15 cellular contexts compared by ENCODE assay signal in the genomic region with DNA sequence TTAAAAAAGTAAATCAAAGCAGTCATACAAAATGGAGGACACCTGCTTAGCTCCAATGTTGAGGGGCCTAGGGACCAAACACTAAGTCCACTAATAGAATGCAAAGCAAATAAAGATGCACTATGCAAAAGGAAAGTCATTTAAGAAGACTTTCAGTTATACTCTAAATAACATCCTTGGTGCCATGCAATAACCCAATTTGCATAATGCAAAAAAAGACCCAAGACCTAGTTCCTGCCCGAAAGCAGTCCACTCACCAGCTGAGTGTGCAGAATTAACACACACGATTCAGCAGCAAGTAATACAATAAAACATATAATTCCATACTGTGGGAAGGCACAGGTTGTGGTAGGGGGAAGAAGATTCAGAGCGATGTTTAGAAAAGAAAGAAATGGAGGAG.
DNase-seq lines count a peak whose midpoint lies in the region; ATAC-seq and TF ChIP-seq lines count a peak whose summit lies in the region.
"Had no signal": no experiment of that assay in that cellular context is flagged by ENCODE, and none has a peak within 500 bp of the region (broad histone marks: within the 10 kb centered on the region; RNA-seq: fewer than 3 reads in every experiment).

No MANE protein-coding gene starts in this region.

- CTCF ChIA-PET in activated CD8-positive, alpha-beta T cell treated with anti-CD3 and anti-CD28 coated beads, Interleukin-2, amount 10 ng/mL, durations not matched to agents 7 days and 5 days (lab: Charles Lee): interaction anchor here (1.3 kb wide), 2 partner anchors 9 to 272 kb away, joined by 3 to 4 read pairs; no protein-coding TSS in a partner anchor

- H3K4me3 ChIP-seq in sigmoid colon (no peak overlapping the region), dorsolateral prefrontal cortex (no peak overlapping the region)
- H3K4me3 ChIP-seq: MG63, skin epidermis had no signal

- intact Hi-C loops in sigmoid colon (cut with DNase I) (no loop called here), dorsolateral prefrontal cortex (cut with DNase I) (loop anchor here in 1 of 2 donors (5.0 kb wide), 1 partner anchor 42 kb away; no protein-coding TSS in a partner anchor)

- H3K4me1 ChIP-seq in sigmoid colon: peaks cover 0 to 71% (median 63%) of the 10 kb centered on the region in 4 donors

- no peak overlapping the region for H3K4me3 Mint-ChIP-seq in T-helper 2 cell treated with Interferon-gamma antibody and Interleukin-4, amounts not matched to agents 5 μg/mL and 100 μg/mL, for 36 hours
- H3K4me3 Mint-ChIP-seq in activated CD8-positive, alpha-beta T cell treated with anti-CD3 and anti-CD28 coated beads, Interleukin-2, amount 10 ng/mL, durations not matched to agents 7 days and 5 days: no peak overlapping the region
- H3K4me3 Mint-ChIP-seq: dendritic cell treated with granulocyte-macrophage colony-stimulating factor and Interleukin-4, amounts not matched to agents 40 ng/mL and 50 ng/mL, for 4 days; stimulated activated naive CD8-positive, alpha-beta T cell treated with anti-CD3 and anti-CD28 coated beads, Interleukin-15, amount 100 ng/mL, for 72 hours had no signal

- POLR2A ChIA-PET in activated CD8-positive, alpha-beta T cell treated with anti-CD3 and anti-CD28 coated beads, Interleukin-2, amount 10 ng/mL, durations not matched to agents 7 days and 5 days (lab: Charles Lee): no interaction called here

- H3K27me3 ChIP-seq in sigmoid colon: no peaks in the 10 kb centered on the region
- H3K27me3 ChIP-seq in dorsolateral prefrontal cortex: peaks cover 0 to 3% (median 0%) of the 10 kb centered on the region in 45 donors
- H3K27me3 ChIP-seq: MG63 had no signal

- no peak for TF ChIP-seq EP300 in sigmoid colon (IDR thresholded peaks at IDR 0.05)

- H3K4me1 Mint-ChIP-seq in T-helper 2 cell treated with Interferon-gamma antibody and Interleukin-4, amounts not matched to agents 5 μg/mL and 100 μg/mL, for 36 hours (ENCODE audit: low read depth): peaks cover 2% of the 10 kb centered on the region
- H3K4me1 Mint-ChIP-seq in activated CD8-positive, alpha-beta T cell treated with anti-CD3 and anti-CD28 coated beads, Interleukin-2, amount 10 ng/mL, durations not matched to agents 7 days and 5 days (ENCODE audit: low read depth): no peaks in the 10 kb centered on the region
- H3K4me1 Mint-ChIP-seq: stimulated activated naive CD8-positive, alpha-beta T cell treated with anti-CD3 and anti-CD28 coated beads, Interleukin-15, amount 100 ng/mL, for 72 hours had no signal

- H3K27ac Mint-ChIP-seq in T-helper 2 cell treated with Interferon-gamma antibody and Interleukin-4, amounts not matched to agents 5 μg/mL and 100 μg/mL, for 36 hours: no peak overlapping the region
- no peak overlapping the region for H3K27ac Mint-ChIP-seq in activated CD8-positive, alpha-beta T cell treated with anti-CD3 and anti-CD28 coated beads, Interleukin-2, amount 10 ng/mL, durations not matched to agents 7 days and 5 days
- H3K27ac Mint-ChIP-seq: activated T-helper 2 cell treated with anti-CD3 and anti-CD28 coated beads, Interferon-gamma antibody, Interleukin-2, Interleukin-4, amounts not matched to agents 10 μg/mL and 5 μg/mL and 100 μg/mL, durations not matched to agents 14 hours and 24 hours and 36 hours; dendritic cell treated with granulocyte-macrophage colony-stimulating factor and Interleukin-4, amounts not matched to agents 40 ng/mL and 50 ng/mL, for 4 days; stimulated activated naive CD8-positive, alpha-beta T cell treated with anti-CD3 and anti-CD28 coated beads, Interleukin-15, amount 100 ng/mL, for 72 hours had no signal

- DNase-seq in NAMALWA (ENCODE audit: low spot score): peak; percentile 41
- DNase-seq in sigmoid colon: no peak
- no peak for DNase-seq in NCI-H1436 treated with DMSO at 0.1 percent for 48 hours (lab: John Stamatoyannopoulos, UW)
- no peak for DNase-seq in dorsolateral prefrontal cortex
- no peak for DNase-seq in T-helper 2 cell treated with Interferon-gamma antibody and Interleukin-4, amounts not matched to agents 5 μg/mL and 100 μg/mL, for 36 hours (ENCODE audit: low spot score)
- DNase-seq in activated CD8-positive, alpha-beta T cell treated with anti-CD3 and anti-CD28 coated beads, Interleukin-2, amount 10 ng/mL, durations not matched to agents 7 days and 5 days: no peak
- DNase-seq: activated CD4-positive, alpha-beta T cell treated with anti-CD3 and anti-CD28 coated beads, Interleukin-2, amount 50 U/mL, for 48 hours; mammary epithelial cell; stimulated activated naive CD8-positive, alpha-beta T cell treated with anti-CD3 and anti-CD28 coated beads, Interleukin-15, amount 100 ng/mL, for 72 hours had no signal

- TF ChIP-seq POLR2A in sigmoid colon (IDR thresholded peaks at IDR 0.05): no peak

- H3K27me3 Mint-ChIP-seq in T-helper 2 cell treated with Interferon-gamma antibody and Interleukin-4, amounts not matched to agents 5 μg/mL and 100 μg/mL, for 36 hours (ENCODE audit: low read depth): no peaks in the 10 kb centered on the region
- H3K27me3 Mint-ChIP-seq in activated CD8-positive, alpha-beta T cell treated with anti-CD3 and anti-CD28 coated beads, Interleukin-2, amount 10 ng/mL, durations not matched to agents 7 days and 5 days (ENCODE audit: low read depth): peaks cover 2% of the 10 kb centered on the region
- H3K27me3 Mint-ChIP-seq: dendritic cell treated with granulocyte-macrophage colony-stimulating factor and Interleukin-4, amounts not matched to agents 40 ng/mL and 50 ng/mL, for 4 days; stimulated activated naive CD8-positive, alpha-beta T cell treated with anti-CD3 and anti-CD28 coated beads, Interleukin-15, amount 100 ng/mL, for 72 hours had no signal

- no peaks in the 10 kb centered on the region for H3K9me3 Mint-ChIP-seq in T-helper 2 cell treated with Interferon-gamma antibody and Interleukin-4, amounts not matched to agents 5 μg/mL and 100 μg/mL, for 36 hours
- no peaks in the 10 kb centered on the region for H3K9me3 Mint-ChIP-seq in activated CD8-positive, alpha-beta T cell treated with anti-CD3 and anti-CD28 coated beads, Interleukin-2, amount 10 ng/mL, durations not matched to agents 7 days and 5 days (ENCODE audit: insufficient read depth)
- H3K9me3 Mint-ChIP-seq: activated T-helper 2 cell treated with anti-CD3 and anti-CD28 coated beads, Interferon-gamma antibody, Interleukin-2, Interleukin-4, amounts not matched to agents 10 μg/mL and 5 μg/mL and 100 μg/mL, durations not matched to agents 14 hours and 24 hours and 36 hours; dendritic cell treated with granulocyte-macrophage colony-stimulating factor and Interleukin-4, amounts not matched to agents 40 ng/mL and 50 ng/mL, for 4 days had no signal

- peaks cover 0 to 5% (median 0%) of the 10 kb centered on the region in 4 donors for H3K36me3 ChIP-seq in sigmoid colon
- H3K36me3 ChIP-seq: MG63 had no signal

- TF ChIP-seq CTCF in sigmoid colon (IDR thresholded peaks at IDR 0.05) (no peak), dorsolateral prefrontal cortex (IDR thresholded peaks at IDR 0.05 in 54 of 56, conservative IDR thresholded peaks at IDR 0.05 in 2 of 56; ENCODE audit: low read depth in 1 of 56, partially characterized antibody in 56 of 56) (no peak)

- peaks cover 3% of the 10 kb centered on the region for H3K36me3 Mint-ChIP-seq in T-helper 2 cell treated with Interferon-gamma antibody and Interleukin-4, amounts not matched to agents 5 μg/mL and 100 μg/mL, for 36 hours (ENCODE audit: low read depth)
- no peaks in the 10 kb centered on the region for H3K36me3 Mint-ChIP-seq in activated CD8-positive, alpha-beta T cell treated with anti-CD3 and anti-CD28 coated beads, Interleukin-2, amount 10 ng/mL, durations not matched to agents 7 days and 5 days (ENCODE audit: low read depth)

- WGBS in sigmoid colon, 2 donors: 88 to 90% methylated on average over 3 of the region's 3 CpGs

- H3K27ac ChIP-seq in sigmoid colon: peak overlapping the region; percentile 59 to 66 (median 63)
- peak overlapping the region in 11 of 59 donors; percentile 6 to 69 (median 38) for H3K27ac ChIP-seq in dorsolateral prefrontal cortex

- H3K9me3 ChIP-seq in sigmoid colon: no peaks in the 10 kb centered on the region
- H3K9me3 ChIP-seq: MG63 had no signal

- ATAC-seq in GM18498 (IDR thresholded peaks at IDR 0.05; ENCODE audit: unreplicated experiment) (peak; percentile 67), HG02678 (IDR thresholded peaks at IDR 0.05; ENCODE audit: unreplicated experiment) (peak; percentile 56)
- ATAC-seq in activated CD8-positive, alpha-beta T cell treated with anti-CD3 and anti-CD28 coated beads, Interleukin-2, amount 10 ng/mL, durations not matched to agents 7 days and 5 days: no peak
- ATAC-seq: stimulated activated naive CD8-positive, alpha-beta T cell treated with anti-CD3 and anti-CD28 coated beads, Interleukin-15, amount 100 ng/mL, for 72 hours had no signal
